ENCODE assay signal across 27 cellular contexts in genomic region chr7:95490366-95490765, GRCh38. TPM values are rescaled to one million over a fixed set of nuclear protein-coding genes. Genes with fewer than 3 reads are reported as not detected.
A peak's percentile ranks its signal among the peaks of the same experiment; 100 is the strongest.
DNase-seq lines count a peak whose midpoint lies in the region; ATAC-seq, FAIRE-seq and TF ChIP-seq lines count a peak whose summit lies in the region.
"Had no signal": no experiment of that assay in that cellular context is flagged by ENCODE, and none has a peak within 500 bp of the region (broad histone marks: within the 10 kb centered on the region; RNA-seq: fewer than 3 reads in every experiment).

No MANE protein-coding gene starts in this region.

- no peak overlapping the region for H3K27ac ChIP-seq in DND-41 (ENCODE audit: low read length)
- no peak overlapping the region for H3K27ac ChIP-seq in small intestine (ENCODE audit: low read depth in 1 of 2, low read length in 1 of 2)
- H3K27ac ChIP-seq: C4-2B, GM23248, PC-9, SJCRH30 had no signal

- H3K27me3 ChIP-seq in DND-41 (ENCODE audit: insufficient read depth, low read length, poor library complexity) (no peaks in the 10 kb centered on the region), small intestine (ENCODE audit: control insufficient read depth in 2 of 2, insufficient read depth in 2 of 2, low read length in 2 of 2) (no peaks in the 10 kb centered on the region)
- H3K27me3 ChIP-seq: SJCRH30 had no signal

- no peak for ATAC-seq in DND-41 (ENCODE audit: insufficient read depth, low read depth)
- ATAC-seq: K562 had no signal

- H3K9ac ChIP-seq in DND-41 (ENCODE audit: low read depth, low read length): no peak overlapping the region
- H3K9ac ChIP-seq: GM23248 had no signal

- H3K4me1 ChIP-seq in DND-41 (ENCODE audit: insufficient read depth, low read length): peaks cover 22% of the 10 kb centered on the region
- H3K4me1 ChIP-seq in small intestine (ENCODE audit: control insufficient read depth in 2 of 2, insufficient read depth in 1 of 2, low read depth in 1 of 2, low read length in 1 of 2): no peaks in the 10 kb centered on the region

- H3K27me3 Mint-ChIP-seq in activated naive CD4-positive, alpha-beta T cell treated with anti-CD3 and anti-CD28 coated beads, Interleukin-2, amount 50 U/mL, for 24 hours: peaks cover 4% of the 10 kb centered on the region
- H3K27me3 Mint-ChIP-seq in mesothelial cell of epicardium (ENCODE audit: low read depth): no peaks in the 10 kb centered on the region

- WGBS in small intestine, 3 donors: 11 to 35% (median 19%) methylated on average over 2 of the region's 2 CpGs

- H3K4me2 ChIP-seq in DND-41 (ENCODE audit: insufficient read depth, low read length): no peak overlapping the region
- H3K4me2 ChIP-seq: PC-9 had no signal

- no peak overlapping the region for H3K4me3 ChIP-seq in DND-41 (ENCODE audit: low read depth in 1 of 2, low read length in 2 of 2)
- no peak overlapping the region for H3K4me3 ChIP-seq in small intestine (ENCODE audit: low read depth in 1 of 2, low read length in 2 of 2)
- H3K4me3 ChIP-seq: GM23248, K562, PC-9, SJCRH30 had no signal

- H3K9me3 ChIP-seq in DND-41 (ENCODE audit: insufficient read depth, low read length, severe bottlenecking) (no peaks in the 10 kb centered on the region), small intestine (ENCODE audit: control insufficient read depth, low read depth) (no peaks in the 10 kb centered on the region)
- H3K9me3 ChIP-seq: SJCRH30 had no signal

- FAIRE-seq in small intestine (lab: Jason Lieb, UNC): no peak
- FAIRE-seq: G401.6, GM18507 had no signal

- H4K20me1 ChIP-seq in DND-41 (ENCODE audit: insufficient read depth, low read length): no peaks in the 10 kb centered on the region

- no peak overlapping the region for H3K4me3 Mint-ChIP-seq in activated naive CD4-positive, alpha-beta T cell treated with anti-CD3 and anti-CD28 coated beads, Interleukin-2, amount 50 U/mL, for 24 hours
- no peak overlapping the region for H3K4me3 Mint-ChIP-seq in mesothelial cell of epicardium
- H3K4me3 Mint-ChIP-seq: CD8-positive, alpha-beta memory T cell; H9; HFFc6 had no signal

- H3K36me3 ChIP-seq in DND-41 (ENCODE audit: insufficient read depth, low read length) (no peaks in the 10 kb centered on the region), small intestine (ENCODE audit: control insufficient read depth in 2 of 2, insufficient read depth in 2 of 2, low read length in 2 of 2) (no peaks in the 10 kb centered on the region)
- H3K36me3 ChIP-seq: SJCRH30 had no signal

- H3K79me2 ChIP-seq in DND-41 (ENCODE audit: insufficient read depth, low read length): no peaks in the 10 kb centered on the region

- peak overlapping the region; percentile 23 for H3K27ac Mint-ChIP-seq in activated naive CD4-positive, alpha-beta T cell treated with anti-CD3 and anti-CD28 coated beads, Interleukin-2, amount 50 U/mL, for 24 hours
- H3K27ac Mint-ChIP-seq in mesothelial cell of epicardium: peak overlapping the region; percentile 63
- H3K27ac Mint-ChIP-seq: CD8-positive, alpha-beta memory T cell; H9; HFFc6 had no signal

- no peaks in the 10 kb centered on the region for H3K4me1 Mint-ChIP-seq in activated naive CD4-positive, alpha-beta T cell treated with anti-CD3 and anti-CD28 coated beads, Interleukin-2, amount 50 U/mL, for 24 hours
- H3K4me1 Mint-ChIP-seq in mesothelial cell of epicardium: peaks cover 27% of the 10 kb centered on the region
- H3K4me1 Mint-ChIP-seq: CD8-positive, alpha-beta memory T cell had no signal

- H3K36me3 Mint-ChIP-seq in activated naive CD4-positive, alpha-beta T cell treated with anti-CD3 and anti-CD28 coated beads, Interleukin-2, amount 50 U/mL, for 24 hours: no peaks in the 10 kb centered on the region
- no peaks in the 10 kb centered on the region for H3K36me3 Mint-ChIP-seq in mesothelial cell of epicardium
- H3K36me3 Mint-ChIP-seq: CD8-positive, alpha-beta memory T cell had no signal

- H3K9me3 Mint-ChIP-seq in activated naive CD4-positive, alpha-beta T cell treated with anti-CD3 and anti-CD28 coated beads, Interleukin-2, amount 50 U/mL, for 24 hours: no peaks in the 10 kb centered on the region
- no peaks in the 10 kb centered on the region for H3K9me3 Mint-ChIP-seq in mesothelial cell of epicardium
- H3K9me3 Mint-ChIP-seq: CD8-positive, alpha-beta memory T cell; H9; HFFc6 had no signal

- TF ChIP-seq CTCF in DND-41 (IDR thresholded peaks at IDR 0.05; ENCODE audit: borderline replicate concordance, extremely low read depth, low read length, poor library complexity, severe bottlenecking) (no peak), mesothelial cell of epicardium (IDR thresholded peaks at IDR 0.05; ENCODE audit: unreplicated experiment) (no peak)

- DNase-seq in activated naive CD4-positive, alpha-beta T cell treated with anti-CD3 and anti-CD28 coated beads, Interleukin-2, amount 50 U/mL, for 16 hours: no peak
- DNase-seq in DND-41 (no peak), mesothelial cell of epicardium (ENCODE audit: low spot score in 2 of 2, unreplicated experiment in 2 of 2) (no peak), small intestine (peak; percentile 12), SIG-M5 treated with dmso at 0.1 percent for 504 hours (lab: John Stamatoyannopoulos, UW; ENCODE audit: unreplicated experiment) (no peak), iPS-NIHi11 (ENCODE audit: low spot score) (no peak)
- DNase-seq: 8988T; Calu3; CD8-positive, alpha-beta memory T cell; DMS153; GM23248; H9; HFFc6; MM.1S; NCI-H1048; NCI-H1417 treated with DMSO at 0.1 percent for 48 hours; NCI-H187; NCI-H446 treated with DMSO at 0.1 percent for 48 hours; NCI-H526 treated with DMSO at 0.1 percent for 48 hours; PC-9; RPMI8226 had no signal

- H2AFZ ChIP-seq in DND-41 (ENCODE audit: low read depth, low read length): peak overlapping the region; percentile 30; the same call in 1 of the 2 replicates
- H2AFZ ChIP-seq: GM23248, PC-9 had no signal

RNA-seq across cellular contexts. Expression of gene ASB4, which starts 4.6 kb away (rescaled TPM):
- 0.07 to 0.29 TPM (median 0.09 TPM) in 3 replicates for total RNA-seq in mesothelial cell of epicardium
- 1 to 10 TPM in 1 of 3 donors, under 1 TPM in 1, not detected in 1; 0.09 to 1.4 TPM for polyA plus RNA-seq in small intestine
- total RNA-seq: CD8-positive, alpha-beta memory T cell; GM23248; H9; HFFc6; PC-9 had no signal
- polyA plus RNA-seq: CD8-positive, alpha-beta memory T cell; GM23248 had no signal

RNA-seq across cellular contexts. Expression of gene PON2, which starts 55.5 kb away (rescaled TPM):
- total RNA-seq in mesothelial cell of epicardium: 113 to 115 TPM (median 114 TPM) in 3 replicates
- polyA plus RNA-seq in small intestine: 100 to 1,000 TPM in 1 of 3 donors, 10 to 100 TPM in 2; 51.6 to 117 (median 70.3) TPM
